ENCODE assay signal across 9 cellular contexts in the genomic region with DNA sequence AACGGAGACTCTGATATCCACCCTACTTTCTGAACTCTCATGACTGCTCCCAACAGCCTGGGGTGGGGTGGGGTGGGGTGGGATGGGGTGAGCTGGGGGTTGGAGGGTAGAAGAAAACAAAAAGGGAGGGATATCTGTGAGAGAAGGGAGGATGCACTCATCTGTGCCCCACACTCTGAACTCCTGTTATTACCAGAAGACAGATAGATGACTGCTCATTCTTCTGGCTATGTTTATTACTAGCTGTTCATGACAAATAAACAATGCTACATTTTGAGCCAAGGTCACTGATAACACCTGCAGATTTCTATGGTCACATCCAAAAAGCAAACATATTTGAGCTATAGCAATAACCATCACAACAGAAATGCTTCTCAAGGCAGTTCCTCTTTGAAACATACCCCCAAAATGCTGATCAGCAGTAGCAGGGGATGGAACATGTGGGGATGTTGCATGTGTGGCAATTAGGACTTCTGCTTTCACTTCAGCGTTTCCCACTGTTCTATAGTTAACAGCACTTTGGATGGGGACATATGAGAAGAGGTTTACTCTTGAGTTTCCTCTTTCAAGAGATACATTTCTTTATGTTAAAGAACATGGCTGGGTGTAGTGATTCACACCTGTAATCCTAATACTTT. TPM values are rescaled to one million over a fixed set of nuclear protein-coding genes. Genes with fewer than 3 reads are reported as not detected.
A peak's percentile ranks its signal among the peaks of the same experiment; 100 is the strongest.
DNase-seq lines count a peak whose midpoint lies in the region; ATAC-seq, FAIRE-seq and TF ChIP-seq lines count a peak whose summit lies in the region.
"Had no signal": no experiment of that assay in that cellular context is flagged by ENCODE, and none has a peak within 500 bp of the region (broad histone marks: within the 10 kb centered on the region; RNA-seq: fewer than 3 reads in every experiment).

No MANE protein-coding gene starts in this region.

- peak overlapping the region; percentile 50 for H3K4me3 Mint-ChIP-seq in activated naive CD8-positive, alpha-beta T cell treated with anti-CD3 and anti-CD28 coated beads, Interleukin-2, amount 10 ng/mL, durations not matched to agents 7 days and 5 days

- peaks cover 20% of the 10 kb centered on the region for H3K36me3 Mint-ChIP-seq in activated naive CD8-positive, alpha-beta T cell treated with anti-CD3 and anti-CD28 coated beads, Interleukin-2, amount 10 ng/mL, durations not matched to agents 7 days and 5 days

- peaks cover 53% of the 10 kb centered on the region for H3K4me1 Mint-ChIP-seq in activated naive CD8-positive, alpha-beta T cell treated with anti-CD3 and anti-CD28 coated beads, Interleukin-2, amount 10 ng/mL, durations not matched to agents 7 days and 5 days

- TF ChIP-seq CTCF in D721Med (IDR thresholded peaks at IDR 0.05; ENCODE audit: insufficient read depth, missing control alignments) = no peak

- ATAC-seq in Right ventricle myocardium inferior = peak; percentile 60
- no peak for ATAC-seq in activated naive CD8-positive, alpha-beta T cell treated with anti-CD3 and anti-CD28 coated beads, Interleukin-2, amount 10 ng/mL, durations not matched to agents 7 days and 5 days (ENCODE audit: low read depth)

- POLR2A ChIA-PET in activated naive CD8-positive, alpha-beta T cell treated with anti-CD3 and anti-CD28 coated beads, Interleukin-2, amount 10 ng/mL, durations not matched to agents 7 days and 5 days (lab: Charles Lee) = interaction anchor here (1.0 to 1.5 kb wide), 3 partner anchors 13 to 55 kb away, joined by 3 to 6 read pairs (median 3); no protein-coding TSS in a partner anchor

- H3K27me3 Mint-ChIP-seq in activated naive CD8-positive, alpha-beta T cell treated with anti-CD3 and anti-CD28 coated beads, Interleukin-2, amount 10 ng/mL, durations not matched to agents 7 days and 5 days = no peaks in the 10 kb centered on the region

- DNase-seq in Right ventricle myocardium inferior (ENCODE audit: missing footprints) (no peak), cardiac septum (ENCODE audit: low spot score) (no peak), midbrain (lab: John Stamatoyannopoulos, UW) (peak; percentile 39), NCI-H1048 (lab: John Stamatoyannopoulos, UW) (no peak), D721Med (ENCODE audit: insufficient read length, low spot score) (no peak), HT-29 (ENCODE audit: low spot score) (no peak)
- no peak for DNase-seq in activated naive CD8-positive, alpha-beta T cell treated with anti-CD3 and anti-CD28 coated beads, Interleukin-2, amount 10 ng/mL, durations not matched to agents 7 days and 5 days
- DNase-seq in effector CD4-positive, alpha-beta T cell = no peak
- DNase-seq: DMS79 had no signal

- no peak for FAIRE-seq in D721Med (lab: Jason Lieb, UNC)

- no peaks in the 10 kb centered on the region for H3K9me3 Mint-ChIP-seq in activated naive CD8-positive, alpha-beta T cell treated with anti-CD3 and anti-CD28 coated beads, Interleukin-2, amount 10 ng/mL, durations not matched to agents 7 days and 5 days

- intact Hi-C loops in Right ventricle myocardium inferior (cut with DNase I) (no loop called here), cardiac septum (cut with DNase I) (no loop called here)

- peak overlapping the region; percentile 75 for H3K27ac Mint-ChIP-seq in activated naive CD8-positive, alpha-beta T cell treated with anti-CD3 and anti-CD28 coated beads, Interleukin-2, amount 10 ng/mL, durations not matched to agents 7 days and 5 days

RNA-seq across cellular contexts. Expression of gene GPR3, which starts 43.3 kb away (rescaled TPM):
- total RNA-seq in Right ventricle myocardium inferior (not detected), cardiac septum (2.3 TPM)
- total RNA-seq in activated naive CD8-positive, alpha-beta T cell treated with anti-CD3 and anti-CD28 coated beads, Interleukin-2, amount 10 ng/mL, durations not matched to agents 7 days and 5 days = under 1 TPM; 0.42 to 0.43 TPM
- 2.1 and 2.6 TPM in 2 replicates for total RNA-seq in HT-29 (2014; rRNA removed; shearing (Covaris generic))

RNA-seq across cellular contexts. Expression of gene CD164L2, which starts 52.6 kb away (rescaled TPM):
- not detected for total RNA-seq in Right ventricle myocardium inferior
- total RNA-seq in cardiac septum = not detected
- not detected for total RNA-seq in activated naive CD8-positive, alpha-beta T cell treated with anti-CD3 and anti-CD28 coated beads, Interleukin-2, amount 10 ng/mL, durations not matched to agents 7 days and 5 days
- not detected in 2 replicates for total RNA-seq in HT-29 (2014; rRNA removed; shearing (Covaris generic))

RNA-seq across cellular contexts. Expression of gene WASF2, which starts 54.3 kb away (rescaled TPM):
- total RNA-seq in Right ventricle myocardium inferior (57.3 TPM), cardiac septum (59.3 TPM)
- total RNA-seq in activated naive CD8-positive, alpha-beta T cell treated with anti-CD3 and anti-CD28 coated beads, Interleukin-2, amount 10 ng/mL, durations not matched to agents 7 days and 5 days = 100 to 1,000 TPM; 139 to 148 TPM
- 21.5 and 23.9 TPM in 2 replicates for total RNA-seq in HT-29 (2014; rRNA removed; shearing (Covaris generic))
